ENCODE assay signal across 8 cellular contexts in the genomic region with DNA sequence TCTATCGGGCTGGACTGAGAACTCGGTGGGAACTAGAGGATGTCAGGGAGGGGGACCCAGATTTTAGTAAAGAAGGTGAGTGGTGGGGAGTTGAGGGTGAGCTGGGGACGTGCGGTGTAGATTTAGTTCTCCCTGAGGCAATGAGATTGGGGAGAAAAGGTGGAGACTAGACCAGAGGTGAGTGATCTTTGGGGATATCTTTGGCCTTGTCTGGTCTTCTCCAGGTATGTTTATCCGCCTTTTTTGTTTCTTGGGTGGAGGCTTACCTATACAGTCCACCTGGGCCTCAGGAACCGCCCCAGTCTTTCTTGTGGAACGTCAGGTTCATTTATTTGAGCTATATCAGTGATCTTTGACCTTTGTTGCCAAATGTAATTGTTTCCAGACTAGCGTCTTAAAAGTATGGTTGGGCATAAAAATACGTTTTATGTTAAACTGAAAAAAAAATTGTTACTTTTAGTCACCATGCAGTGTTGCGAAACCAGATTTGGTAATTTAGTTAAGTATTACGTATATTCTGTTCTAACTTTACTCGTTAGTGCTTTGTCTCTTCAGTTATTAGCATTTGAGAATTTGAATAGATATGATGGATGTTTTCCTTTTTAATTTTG. TPM values are rescaled to one million over a fixed set of nuclear protein-coding genes. Genes with fewer than 3 reads are reported as not detected.
A peak's percentile ranks its signal among the peaks of the same experiment; 100 is the strongest.
DNase-seq lines count a peak whose midpoint lies in the region; ATAC-seq and TF ChIP-seq lines count a peak whose summit lies in the region.

No MANE protein-coding gene starts in this region.

- H3K9me3 Mint-ChIP-seq in central memory CD8-positive, alpha-beta T cell = no peaks in the 10 kb centered on the region

- in situ Hi-C loops in GM13976 (cut with MboI; ENCODE audit: low sequenced_read_pairs, unreplicated experiment) = no loop called here

- no peak for TF ChIP-seq POLR2A in NB4 (IDR thresholded peaks at IDR 0.05; ENCODE audit: extremely low read depth, insufficient read length)

- H3K27ac ChIP-seq in lower lobe of right lung (peak overlapping the region; percentile 95), tibial artery (peak overlapping the region; percentile 94 to 96)

- DNase-seq in GM13976 (ENCODE audit: low spot score) = peak; percentile 50
- peak; percentile 72 for DNase-seq in NB4 (ENCODE audit: low read depth)
- no peak for DNase-seq in central memory CD8-positive, alpha-beta T cell (ENCODE audit: low spot score in 2 of 2)
- DNase-seq in lower lobe of right lung = no peak
- no peak for DNase-seq in tibial artery
- no peak for DNase-seq in retina
- no peak for DNase-seq in Ammon's horn (ENCODE audit: low spot score)

- peak overlapping the region; percentile 92 for H3K4me3 Mint-ChIP-seq in central memory CD8-positive, alpha-beta T cell

- no peak for TF ChIP-seq CTCF in GM13976 (IDR thresholded peaks at IDR 0.05; ENCODE audit: borderline replicate concordance, control extremely low read depth, extremely low read depth, insufficient read depth, missing control alignments)
- no peak for TF ChIP-seq CTCF in NB4 (IDR thresholded peaks at IDR 0.05; ENCODE audit: low read depth, low read length)
- no peak for TF ChIP-seq CTCF in lower lobe of right lung (IDR thresholded peaks at IDR 0.05)
- no peak for TF ChIP-seq CTCF in tibial artery (IDR thresholded peaks at IDR 0.05)

- H3K36me3 ChIP-seq in lower lobe of right lung = peaks cover under 1% of the 10 kb centered on the region
- peaks cover 0 to 6% (median 4%) of the 10 kb centered on the region in 3 donors for H3K36me3 ChIP-seq in tibial artery

- H3K9me3 ChIP-seq in lower lobe of right lung (no peaks in the 10 kb centered on the region), tibial artery (no peaks in the 10 kb centered on the region)

- H3K4me1 ChIP-seq in lower lobe of right lung (peaks cover 15% of the 10 kb centered on the region), tibial artery (peaks cover 0 to 23% (median 8%) of the 10 kb centered on the region in 4 donors)

- no peak for ATAC-seq in central memory CD8-positive, alpha-beta T cell (replicated peaks; ENCODE audit: extremely low read depth, poor library complexity, severe bottlenecking)
- ATAC-seq in lower lobe of right lung (peak; percentile 7 to 51), HG03520 (IDR thresholded peaks at IDR 0.05; ENCODE audit: unreplicated experiment) (no peak)

- peaks cover 23% of the 10 kb centered on the region for H3K36me3 Mint-ChIP-seq in central memory CD8-positive, alpha-beta T cell (ENCODE audit: insufficient read depth)

- H3K4me3 ChIP-seq in NB4 (ENCODE audit: low read depth, low read length) = peak overlapping the region; percentile 85
- H3K4me3 ChIP-seq in lower lobe of right lung = peak overlapping the region; percentile 64
- peak overlapping the region; percentile 79 to 87 for H3K4me3 ChIP-seq in tibial artery

- intact Hi-C loops in lower lobe of right lung (cut with DNase I) (no loop called here), tibial artery (cut with DNase I; ENCODE audit: low total_unique reads) (loop anchor here (5.0 kb wide), 1 partner anchor 52 kb away; the partner anchor contains the start of gene DCAF12)

- H3K4me1 Mint-ChIP-seq in central memory CD8-positive, alpha-beta T cell = peaks cover 27% of the 10 kb centered on the region

- H3K27me3 Mint-ChIP-seq in central memory CD8-positive, alpha-beta T cell = no peaks in the 10 kb centered on the region

- H3K27me3 ChIP-seq in lower lobe of right lung (ENCODE audit: low read depth) (no peaks in the 10 kb centered on the region), tibial artery (no peaks in the 10 kb centered on the region)

- peak overlapping the region; percentile 95 for H3K27ac Mint-ChIP-seq in central memory CD8-positive, alpha-beta T cell (ENCODE audit: low read depth)

RNA-seq across cellular contexts. Expression of gene UBAP1, which starts 0.8 kb away (rescaled TPM):
- 47.0 TPM for total RNA-seq in lower lobe of right lung

RNA-seq across cellular contexts. Expression of gene DCAF12, which starts 53.1 kb away (rescaled TPM):
- 38.5 TPM for total RNA-seq in lower lobe of right lung

Comparison
In these comparisons a context has a peak if more than half of its experiments do, and no peak if none do; other contexts are left out.
1. DNase-seq: peak in GM13976 (single experiment) and NB4 (single experiment); none in central memory CD8-positive, alpha-beta T cell (0 of 2), lower lobe of right lung (single experiment), tibial artery (0 of 2), retina (single experiment) and Ammon's horn (single experiment).
2. ATAC-seq: peak in lower lobe of right lung (2 of 2); none in central memory CD8-positive, alpha-beta T cell (single experiment) and HG03520 (single experiment).
3. Peak in every context shown above with its lines, with median percentiles within 50 percentile points of each other: H3K4me3 ChIP-seq.